ENCODE assay signal across 30 cellular contexts in genomic region chr10:4194231-4194630, GRCh38.
DNase-seq lines count a peak whose midpoint lies in the region; ATAC-seq and TF ChIP-seq lines count a peak whose summit lies in the region.
"Had no signal": no experiment of that assay in that cellular context is flagged by ENCODE, and none has a peak within 500 bp of the region (broad histone marks: within the 10 kb centered on the region; RNA-seq: fewer than 3 reads in every experiment).

No MANE protein-coding gene starts in this region.

- WGBS in psoas muscle, 3 donors, result 92 to 95% (median 93%) methylated on average over 7 of the region's 7 CpGs

- peaks cover 26% of the 10 kb centered on the region for H3K4me1 ChIP-seq in psoas muscle
- H3K4me1 ChIP-seq: prostate gland, thyroid gland had no signal

- no peak for DNase-seq in HFFc6
- peak; percentile 5 for DNase-seq in RKO (ENCODE audit: low spot score)
- DNase-seq in epithelial cell of prostate (ENCODE audit: low read depth, low spot score), result peak; percentile 49
- DNase-seq in stromal cell of bone marrow (ENCODE audit: low read depth), result peak; percentile 36
- DNase-seq in psoas muscle, result no peak
- DNase-seq in GOT3 (lab: John Stamatoyannopoulos, UW), result no peak
- no peak for DNase-seq in effector CD4-positive, alpha-beta T cell
- DNase-seq: activated CD4-positive, alpha-beta T cell treated with anti-CD3 and anti-CD28 coated beads for 36 hours; activated naive CD4-positive, alpha-beta T cell treated with anti-CD3 and anti-CD28 coated beads, Interleukin-2, amount 50 U/mL, for 16 hours; amniotic stem cell; effector memory CD4-positive, alpha-beta T cell; erythroblast; left ventricle myocardium superior; MG63; NCI-H1105 treated with DMSO at 0.1 percent for 48 hours; NCI-H1930; NCI-H526; SIG-M5; stimulated activated CD4-positive, alpha-beta T cell treated with anti-CD3 and anti-CD28 coated beads, Interleukin-12 subunit alpha, Interleukin-12 subunit beta, amount 100 ng/mL, for 4 hours; stimulated activated CD4-positive, alpha-beta T cell treated with anti-CD3 and anti-CD28 coated beads, Interleukin-2, amount 100 ng/mL, for 48 hours; stomach; thyroid gland had no signal

- H3K27ac ChIP-seq in epithelial cell of prostate, result peak overlapping the region; percentile 85
- no peak overlapping the region for H3K27ac ChIP-seq in psoas muscle
- H3K27ac ChIP-seq: BLaER1, prostate gland, stomach, thyroid gland, vagina, VCaP had no signal

- H3K36me3 Mint-ChIP-seq in HFFc6 (ENCODE audit: low read depth), result no peaks in the 10 kb centered on the region

- H3K9me3 Mint-ChIP-seq in HFFc6, result no peaks in the 10 kb centered on the region
- H3K9me3 Mint-ChIP-seq: activated T-helper 17 cell treated with anti-CD3 and anti-CD28 coated beads, Interleukin-2, amount 50 U/mL, for 72 hours; T-helper 2 cell treated with Interferon-gamma antibody and Interleukin-4, amounts not matched to agents 5 μg/mL and 100 μg/mL, for 36 hours had no signal

- no peak overlapping the region for H3K4me3 Mint-ChIP-seq in HFFc6
- H3K4me3 Mint-ChIP-seq: activated CD4-positive, alpha-beta T cell treated with anti-CD3 and anti-CD28 coated beads for 36 hours; activated T-helper 17 cell treated with anti-CD3 and anti-CD28 coated beads, Interleukin-2, amount 50 U/mL, for 72 hours; T-helper 2 cell treated with Interferon-gamma antibody and Interleukin-4, amounts not matched to agents 5 μg/mL and 100 μg/mL, for 36 hours had no signal

- no peaks in the 10 kb centered on the region; the same call in 1 of the 2 replicates for H3K27me3 Mint-ChIP-seq in HFFc6 (ENCODE audit: insufficient read depth)
- H3K27me3 Mint-ChIP-seq: activated CD4-positive, alpha-beta T cell treated with anti-CD3 and anti-CD28 coated beads for 36 hours; activated T-helper 17 cell treated with anti-CD3 and anti-CD28 coated beads, Interleukin-2, amount 50 U/mL, for 72 hours had no signal

- no peaks in the 10 kb centered on the region for H3K27me3 ChIP-seq in psoas muscle (ENCODE audit: insufficient read depth in 3 of 3, low read length in 2 of 3)
- H3K27me3 ChIP-seq: BLaER1, MG63, stomach, thyroid gland, vagina had no signal

- peaks cover 33% of the 10 kb centered on the region for H3K4me1 Mint-ChIP-seq in HFFc6 (ENCODE audit: low read depth)

- H3K27ac Mint-ChIP-seq in HFFc6, result peak overlapping the region; percentile 58
- H3K27ac Mint-ChIP-seq: activated CD4-positive, alpha-beta T cell treated with anti-CD3 and anti-CD28 coated beads for 36 hours; activated T-helper 17 cell treated with anti-CD3 and anti-CD28 coated beads, Interleukin-2, amount 50 U/mL, for 72 hours; T-helper 2 cell treated with Interferon-gamma antibody and Interleukin-4, amounts not matched to agents 5 μg/mL and 100 μg/mL, for 36 hours had no signal

- no peak for TF ChIP-seq CTCF in HFFc6 (IDR thresholded peaks at IDR 0.05)
- TF ChIP-seq CTCF in psoas muscle (IDR thresholded peaks at IDR 0.05), result no peak

- no peak overlapping the region for H3K4me3 ChIP-seq in psoas muscle
- H3K4me3 ChIP-seq: BLaER1, K562, MG63, prostate gland, stomach, thyroid gland, vagina had no signal

- H3K36me3 ChIP-seq in psoas muscle (ENCODE audit: insufficient read depth in 1 of 2, low read depth in 1 of 2), result no peaks in the 10 kb centered on the region
- H3K36me3 ChIP-seq: BLaER1, MG63, prostate gland, stomach, thyroid gland, vagina had no signal

- intact Hi-C loops in psoas muscle (cut with DNase I), result no loop called here

- ATAC-seq in psoas muscle, result no peak
- ATAC-seq: activated CD4-positive, alpha-beta T cell treated with anti-CD3 and anti-CD28 coated beads for 36 hours; activated T-helper 17 cell treated with anti-CD3 and anti-CD28 coated beads, Interleukin-2, amount 50 U/mL, for 72 hours; K562; left ventricle myocardium superior; sciatic nerve had no signal

- H3K9me3 ChIP-seq in psoas muscle, result no peaks in the 10 kb centered on the region
- H3K9me3 ChIP-seq: BLaER1, MG63, prostate gland, stomach, thyroid gland, vagina had no signal

Comparison
In these comparisons a context has a peak if more than half of its experiments do, and no peak if none do; other contexts are left out.
1. DNase-seq: peak in RKO (single experiment), epithelial cell of prostate (single experiment) and stromal cell of bone marrow (single experiment); none in HFFc6 (single experiment), psoas muscle (0 of 2), GOT3 (single experiment) and effector CD4-positive, alpha-beta T cell (single experiment).